Comparison of ENCODE assay signal across 8 cellular contexts in genomic region chr10:33336606-33337334, GRCh38. TPM values are rescaled to one million over a fixed set of nuclear protein-coding genes. Genes with fewer than 3 reads are reported as not detected.
DNase-seq lines count a peak whose midpoint lies in the region; ATAC-seq, FAIRE-seq and TF ChIP-seq lines count a peak whose summit lies in the region.

No MANE protein-coding gene starts in this region.

- peak overlapping the region; percentile 77 for H2BK120ac ChIP-seq in mesenchymal stem cell (ENCODE audit: low read depth, low read length)

- FAIRE-seq in RCC 7860 (lab: Jason Lieb, UNC) = no peak

- H3K9me3 ChIP-seq in endodermal cell (ENCODE audit: control insufficient read depth, low read length) (no peaks in the 10 kb centered on the region), mesenchymal stem cell (ENCODE audit: control insufficient read depth, low read length) (no peaks in the 10 kb centered on the region), upper lobe of right lung (no peaks in the 10 kb centered on the region)

- H3K4me3 ChIP-seq in endodermal cell (ENCODE audit: low read length) (peak overlapping the region; percentile 94), mesenchymal stem cell (ENCODE audit: insufficient read depth in 1 of 2, low read depth in 1 of 2, low read length in 2 of 2) (peak overlapping the region; percentile 81 to 87), upper lobe of right lung (peak overlapping the region; percentile 85)

- peaks cover 25% of the 10 kb centered on the region for H3K4me1 Mint-ChIP-seq in endodermal cell

- H3K9me3 Mint-ChIP-seq in endodermal cell = no peaks in the 10 kb centered on the region

- ATAC-seq in upper lobe of right lung = peak; percentile 4

- peak overlapping the region; percentile 46 for H2AFZ ChIP-seq in mesenchymal stem cell (ENCODE audit: low read depth, low read length)

- peak overlapping the region; percentile 71 for H4K91ac ChIP-seq in mesenchymal stem cell (ENCODE audit: low read length)

- peak overlapping the region; percentile 86 for H4K8ac ChIP-seq in mesenchymal stem cell (ENCODE audit: low read length)

- H3K9ac ChIP-seq in endodermal cell (ENCODE audit: extremely low read depth, low read length, poor library complexity, severe bottlenecking) (no peak overlapping the region), mesenchymal stem cell (ENCODE audit: low read length) (peak overlapping the region; percentile 100)

- peak overlapping the region; percentile 93 for H2BK15ac ChIP-seq in mesenchymal stem cell (ENCODE audit: low read depth, poor library complexity, severe bottlenecking)

- peaks cover 57% of the 10 kb centered on the region for H3K27me3 Mint-ChIP-seq in endodermal cell (ENCODE audit: insufficient read depth)

- peak overlapping the region; percentile 84 for H2BK5ac ChIP-seq in mesenchymal stem cell (ENCODE audit: low read depth, low read length, poor library complexity, severe bottlenecking)

- peaks cover 7% of the 10 kb centered on the region for H3K79me1 ChIP-seq in mesenchymal stem cell (replicated peaks; ENCODE audit: low read length, poor library complexity, severe bottlenecking)

- TF ChIP-seq CTCF in endodermal cell (conservative IDR thresholded peaks at IDR 0.05) (no peak), upper lobe of right lung (IDR thresholded peaks at IDR 0.05) (no peak)

- no peak overlapping the region for H3K27ac Mint-ChIP-seq in endodermal cell

- DNase-seq in DMS79 treated with DMSO at 0.1 percent for 48 hours (lab: John Stamatoyannopoulos, UW) (peak; percentile 39), DMS79 (lab: John Stamatoyannopoulos, UW) (no peak), RCC 7860 (ENCODE audit: low spot score) (peak; percentile 22), endodermal cell (peak; percentile 81), mesenchymal stem cell (no peak), upper lobe of right lung (peak; percentile 73), putamen (ENCODE audit: low spot score) (no peak), GOT3 (lab: John Stamatoyannopoulos, UW) (no peak)

- H3K4me3 Mint-ChIP-seq in endodermal cell = peak overlapping the region; percentile 79

- no peaks in the 10 kb centered on the region for H3K36me3 Mint-ChIP-seq in endodermal cell (ENCODE audit: low read depth)

- no peak overlapping the region for H3K27ac ChIP-seq in endodermal cell (ENCODE audit: low read depth, low read length)
- peak overlapping the region; percentile 89 for H3K27ac ChIP-seq in mesenchymal stem cell (ENCODE audit: low read length, poor library complexity, severe bottlenecking)
- peak overlapping the region; percentile 95 for H3K27ac ChIP-seq in upper lobe of right lung

- intact Hi-C loops in upper lobe of right lung (cut with DNase I) = loop anchor here (10.0 kb wide), 1 partner anchor 1298 kb away; no protein-coding TSS in a partner anchor

- H3K27me3 ChIP-seq in endodermal cell (ENCODE audit: control insufficient read depth, insufficient read depth, low read length, poor library complexity, severe bottlenecking) = peaks cover 11% of the 10 kb centered on the region
- H3K27me3 ChIP-seq in mesenchymal stem cell (ENCODE audit: control insufficient read depth in 1 of 2, insufficient read depth in 1 of 2, low read length in 2 of 2) = no peaks in the 10 kb centered on the region
- no peaks in the 10 kb centered on the region for H3K27me3 ChIP-seq in upper lobe of right lung

- H3K14ac ChIP-seq in mesenchymal stem cell (ENCODE audit: low read length in 2 of 2) = peak overlapping the region in 1 of 2 experiments; percentile 94

- H3K4me2 ChIP-seq in mesenchymal stem cell (ENCODE audit: low read length, poor library complexity, severe bottlenecking) = peak overlapping the region; percentile 100

- H2BK12ac ChIP-seq in mesenchymal stem cell (ENCODE audit: low read length in 2 of 2) = peak overlapping the region; percentile 7 to 93

- peak overlapping the region; percentile 91 to 92 for H3K18ac ChIP-seq in mesenchymal stem cell (ENCODE audit: low read depth in 1 of 2, low read length in 2 of 2)

- H2AK5ac ChIP-seq in mesenchymal stem cell (ENCODE audit: low read length, severe bottlenecking) = peak overlapping the region; percentile 46

- H3K4ac ChIP-seq in mesenchymal stem cell (ENCODE audit: low read depth in 1 of 2, low read length in 2 of 2) = peak overlapping the region; percentile 74 to 79

- H3K36me3 ChIP-seq in endodermal cell (ENCODE audit: control insufficient read depth, insufficient read depth, low read length) = no peaks in the 10 kb centered on the region
- peaks cover 0 to 11% of the 10 kb centered on the region in 2 experiments for H3K36me3 ChIP-seq in mesenchymal stem cell (ENCODE audit: control insufficient read depth in 1 of 2, insufficient read depth in 2 of 2, low read depth in 1 of 2, low read length in 2 of 2)
- no peaks in the 10 kb centered on the region for H3K36me3 ChIP-seq in upper lobe of right lung

- 1 to 2% methylated on average over 8 to 66 of the region's 66 CpGs for WGBS in endodermal cell (ENCODE audit: insufficient coverage in 1 of 2, insufficient read length in 1 of 2), 2 experiments
- WGBS in mesenchymal stem cell = 1% methylated on average over 52 of the region's 66 CpGs

- peak overlapping the region in 1 of 2 experiments; percentile 65 for H3K23ac ChIP-seq in mesenchymal stem cell (ENCODE audit: low read length in 2 of 2)

- peaks cover 3% of the 10 kb centered on the region for H3K4me1 ChIP-seq in endodermal cell (ENCODE audit: control insufficient read depth, insufficient read depth, low read length)
- H3K4me1 ChIP-seq in mesenchymal stem cell (ENCODE audit: control insufficient read depth, insufficient read depth, low read depth, low read length) = peaks cover 2% of the 10 kb centered on the region
- H3K4me1 ChIP-seq in upper lobe of right lung = peaks cover 14% of the 10 kb centered on the region

RNA-seq across cellular contexts. Expression of gene NRP1, which starts 2.3 kb away (rescaled TPM):
- total RNA-seq in endodermal cell (10 to 100 TPM; 20.7 to 30.6 TPM), upper lobe of right lung (139 TPM)
- polyA plus RNA-seq in endodermal cell (2013, experiment 1 of 2) = 18.0 TPM
- polyA plus RNA-seq in endodermal cell (2013, experiment 2 of 2) = 18.6 TPM
- polyA plus RNA-seq in mesenchymal stem cell (2013, experiment 1 of 2) = 29.3 TPM
- polyA plus RNA-seq in mesenchymal stem cell (2013, experiment 2 of 2) = 30.0 TPM

Comparison
In these comparisons a context has a peak if more than half of its experiments do, and no peak if none do; other contexts are left out.
1. DNase-seq: peak in DMS79 treated with DMSO at 0.1 percent for 48 hours (single experiment), RCC 7860 (single experiment), endodermal cell (single experiment) and upper lobe of right lung (single experiment); none in DMS79 (single experiment), mesenchymal stem cell (single experiment), putamen (single experiment) and GOT3 (single experiment).
2. Peak in every context shown above with its lines, with median percentiles within 50 percentile points of each other: H3K4me3 ChIP-seq.